ENCODE assay signal across 1 cellular context in the genomic region with DNA sequence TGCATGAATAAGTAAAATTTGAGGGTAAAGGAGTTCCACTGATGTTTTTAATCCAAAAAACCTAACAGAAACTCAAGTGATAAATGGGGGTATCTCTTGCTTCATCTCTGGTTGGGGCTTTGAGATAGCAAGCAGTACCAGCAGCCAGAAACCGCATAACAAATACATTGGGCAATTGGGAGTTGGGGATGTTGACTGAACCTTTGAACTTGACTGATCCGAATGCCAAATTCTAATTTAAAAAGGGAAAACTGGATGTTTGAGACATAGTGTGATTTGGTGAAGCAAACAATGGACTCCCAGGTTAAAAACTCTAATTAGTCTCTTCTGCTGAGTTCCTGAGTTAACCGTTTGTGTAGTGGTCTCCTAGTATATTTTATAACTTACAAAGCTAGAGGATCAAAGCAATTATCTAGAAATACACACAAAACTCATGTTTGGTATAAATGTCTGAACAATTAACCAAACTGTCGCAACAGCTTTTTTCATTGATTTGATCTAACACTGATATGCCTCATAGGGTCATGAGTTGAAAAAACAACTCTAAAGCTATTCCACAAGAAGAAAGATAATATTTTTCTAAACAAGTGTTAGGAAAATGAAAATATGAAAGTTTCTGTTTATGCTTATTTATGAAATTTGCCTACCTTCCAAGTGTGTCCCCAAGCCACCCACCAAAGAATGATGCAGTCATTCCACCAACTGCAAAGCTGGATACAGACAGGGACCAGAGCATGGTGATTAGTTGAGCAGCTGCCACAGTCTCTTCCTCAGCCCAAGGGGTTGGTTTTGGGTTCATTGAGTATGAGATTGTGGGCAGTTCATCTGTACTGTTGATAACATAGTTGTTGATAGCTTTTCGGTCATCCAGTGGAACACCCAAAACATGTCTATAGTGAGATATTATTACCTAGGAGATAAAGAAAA.
TF ChIP-seq lines count a peak whose summit lies in the region.

No MANE protein-coding gene starts in this region.

TF ChIP-seq in HepG2, 621 proteins besides CTCF, POLR2A, EP300 and RAD21 (continued from another document and continues in another):
- TF ChIP-seq ATM (IDR thresholded peaks at IDR 0.05; ENCODE audit: borderline replicate concordance), result no peak
- TF ChIP-seq, protein P1, sequence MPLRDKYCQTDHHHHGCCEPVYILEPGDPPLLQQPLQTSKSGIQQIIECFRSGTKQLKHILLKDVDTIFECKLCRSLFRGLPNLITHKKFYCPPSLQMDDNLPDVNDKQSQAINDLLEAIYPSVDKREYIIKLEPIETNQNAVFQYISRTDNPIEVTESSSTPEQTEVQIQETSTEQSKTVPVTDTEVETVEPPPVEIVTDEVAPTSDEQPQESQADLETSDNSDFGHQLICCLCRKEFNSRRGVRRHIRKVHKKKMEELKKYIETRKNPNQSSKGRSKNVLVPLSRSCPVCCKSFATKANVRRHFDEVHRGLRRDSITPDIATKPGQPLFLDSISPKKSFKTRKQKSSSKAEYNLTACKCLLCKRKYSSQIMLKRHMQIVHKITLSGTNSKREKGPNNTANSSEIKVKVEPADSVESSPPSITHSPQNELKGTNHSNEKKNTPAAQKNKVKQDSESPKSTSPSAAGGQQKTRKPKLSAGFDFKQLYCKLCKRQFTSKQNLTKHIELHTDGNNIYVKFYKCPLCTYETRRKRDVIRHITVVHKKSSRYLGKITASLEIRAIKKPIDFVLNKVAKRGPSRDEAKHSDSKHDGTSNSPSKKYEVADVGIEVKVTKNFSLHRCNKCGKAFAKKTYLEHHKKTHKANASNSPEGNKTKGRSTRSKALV (CRISPR knock-in tag; IDR thresholded peaks at IDR 0.05), result no peak
- TF ChIP-seq SRSF1 (optimal IDR thresholded peaks at IDR 0.05; ENCODE audit: low read depth, low read length), result no peak
- no peak for TF ChIP-seq BRCA1 (CRISPR knock-in tag; IDR thresholded peaks at IDR 0.05)
- TF ChIP-seq SPEN (CRISPR knock-in tag; IDR thresholded peaks at IDR 0.05; ENCODE audit: low read depth), result no peak
- no peak for TF ChIP-seq BHLHE40 (IDR thresholded peaks at IDR 0.05; ENCODE audit: low read length)
- TF ChIP-seq JDP2 (CRISPR knock-in tag; IDR thresholded peaks at IDR 0.05; ENCODE audit: borderline replicate concordance), result no peak; the same call in 1 of the 2 replicates
- TF ChIP-seq ZBTB3 (CRISPR knock-in tag; IDR thresholded peaks at IDR 0.05; ENCODE audit: borderline replicate concordance, low read depth), result no peak
- no peak for TF ChIP-seq RBM39 (IDR thresholded peaks at IDR 0.05; ENCODE audit: low read depth, low read length, poor library complexity, severe bottlenecking)
- TF ChIP-seq, protein P2, sequence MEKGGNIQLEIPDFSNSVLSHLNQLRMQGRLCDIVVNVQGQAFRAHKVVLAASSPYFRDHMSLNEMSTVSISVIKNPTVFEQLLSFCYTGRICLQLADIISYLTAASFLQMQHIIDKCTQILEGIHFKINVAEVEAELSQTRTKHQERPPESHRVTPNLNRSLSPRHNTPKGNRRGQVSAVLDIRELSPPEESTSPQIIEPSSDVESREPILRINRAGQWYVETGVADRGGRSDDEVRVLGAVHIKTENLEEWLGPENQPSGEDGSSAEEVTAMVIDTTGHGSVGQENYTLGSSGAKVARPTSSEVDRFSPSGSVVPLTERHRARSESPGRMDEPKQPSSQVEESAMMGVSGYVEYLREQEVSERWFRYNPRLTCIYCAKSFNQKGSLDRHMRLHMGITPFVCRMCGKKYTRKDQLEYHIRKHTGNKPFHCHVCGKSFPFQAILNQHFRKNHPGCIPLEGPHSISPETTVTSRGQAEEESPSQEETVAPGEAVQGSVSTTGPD (CRISPR knock-in tag; IDR thresholded peaks at IDR 0.05), result peak; percentile 97
- TF ChIP-seq ZNF530 (CRISPR knock-in tag; IDR thresholded peaks at IDR 0.05; ENCODE audit: low read depth), result no peak
- TF ChIP-seq ZNF720 (CRISPR knock-in tag; IDR thresholded peaks at IDR 0.05), result no peak
- peak; percentile 90; the same call in 1 of the 2 replicates for TF ChIP-seq ZBTB7B (CRISPR knock-in tag; IDR thresholded peaks at IDR 0.05)
- TF ChIP-seq RFXAP (CRISPR knock-in tag; IDR thresholded peaks at IDR 0.05; ENCODE audit: borderline replicate concordance), result no peak
- TF ChIP-seq, protein P3, sequence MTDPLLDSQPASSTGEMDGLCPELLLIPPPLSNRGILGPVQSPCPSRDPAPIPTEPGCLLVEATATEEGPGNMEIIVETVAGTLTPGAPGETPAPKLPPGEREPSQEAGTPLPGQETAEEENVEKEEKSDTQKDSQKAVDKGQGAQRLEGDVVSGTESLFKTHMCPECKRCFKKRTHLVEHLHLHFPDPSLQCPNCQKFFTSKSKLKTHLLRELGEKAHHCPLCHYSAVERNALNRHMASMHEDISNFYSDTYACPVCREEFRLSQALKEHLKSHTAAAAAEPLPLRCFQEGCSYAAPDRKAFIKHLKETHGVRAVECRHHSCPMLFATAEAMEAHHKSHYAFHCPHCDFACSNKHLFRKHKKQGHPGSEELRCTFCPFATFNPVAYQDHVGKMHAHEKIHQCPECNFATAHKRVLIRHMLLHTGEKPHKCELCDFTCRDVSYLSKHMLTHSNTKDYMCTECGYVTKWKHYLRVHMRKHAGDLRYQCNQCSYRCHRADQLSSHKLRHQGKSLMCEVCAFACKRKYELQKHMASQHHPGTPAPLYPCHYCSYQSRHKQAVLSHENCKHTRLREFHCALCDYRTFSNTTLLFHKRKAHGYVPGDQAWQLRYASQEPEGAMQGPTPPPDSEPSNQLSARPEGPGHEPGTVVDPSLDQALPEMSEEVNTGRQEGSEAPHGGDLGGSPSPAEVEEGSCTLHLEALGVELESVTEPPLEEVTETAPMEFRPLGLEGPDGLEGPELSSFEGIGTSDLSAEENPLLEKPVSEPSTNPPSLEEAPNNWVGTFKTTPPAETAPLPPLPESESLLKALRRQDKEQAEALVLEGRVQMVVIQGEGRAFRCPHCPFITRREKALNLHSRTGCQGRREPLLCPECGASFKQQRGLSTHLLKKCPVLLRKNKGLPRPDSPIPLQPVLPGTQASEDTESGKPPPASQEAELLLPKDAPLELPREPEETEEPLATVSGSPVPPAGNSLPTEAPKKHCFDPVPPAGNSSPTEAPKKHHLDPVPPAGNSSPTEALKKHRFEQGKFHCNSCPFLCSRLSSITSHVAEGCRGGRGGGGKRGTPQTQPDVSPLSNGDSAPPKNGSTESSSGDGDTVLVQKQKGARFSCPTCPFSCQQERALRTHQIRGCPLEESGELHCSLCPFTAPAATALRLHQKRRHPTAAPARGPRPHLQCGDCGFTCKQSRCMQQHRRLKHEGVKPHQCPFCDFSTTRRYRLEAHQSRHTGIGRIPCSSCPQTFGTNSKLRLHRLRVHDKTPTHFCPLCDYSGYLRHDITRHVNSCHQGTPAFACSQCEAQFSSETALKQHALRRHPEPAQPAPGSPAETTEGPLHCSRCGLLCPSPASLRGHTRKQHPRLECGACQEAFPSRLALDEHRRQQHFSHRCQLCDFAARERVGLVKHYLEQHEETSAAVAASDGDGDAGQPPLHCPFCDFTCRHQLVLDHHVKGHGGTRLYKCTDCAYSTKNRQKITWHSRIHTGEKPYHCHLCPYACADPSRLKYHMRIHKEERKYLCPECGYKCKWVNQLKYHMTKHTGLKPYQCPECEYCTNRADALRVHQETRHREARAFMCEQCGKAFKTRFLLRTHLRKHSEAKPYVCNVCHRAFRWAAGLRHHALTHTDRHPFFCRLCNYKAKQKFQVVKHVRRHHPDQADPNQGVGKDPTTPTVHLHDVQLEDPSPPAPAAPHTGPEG (CRISPR knock-in tag; IDR thresholded peaks at IDR 0.05), result no peak
- no peak for TF ChIP-seq ZNF780A (CRISPR knock-in tag; IDR thresholded peaks at IDR 0.05)
- TF ChIP-seq, protein P4, sequence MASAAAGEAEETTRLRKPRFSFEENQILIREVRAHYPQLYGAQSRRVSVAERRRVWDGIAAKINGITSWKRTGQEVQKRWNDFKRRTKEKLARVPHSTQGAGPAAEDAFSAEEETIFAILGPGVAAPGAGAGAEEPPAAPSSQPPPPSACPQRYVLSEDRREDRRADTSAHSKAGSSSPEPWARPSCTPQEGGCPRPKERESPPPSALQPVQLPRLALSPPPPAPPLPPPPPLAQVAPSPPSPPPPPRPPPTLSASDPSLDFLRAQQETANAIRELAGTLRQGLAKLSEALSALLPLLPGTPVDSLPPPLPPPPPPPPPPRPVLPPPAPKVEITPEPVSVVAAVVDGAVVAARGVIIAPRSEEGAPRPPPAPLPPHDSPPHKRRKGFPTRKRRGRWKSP (CRISPR knock-in tag; IDR thresholded peaks at IDR 0.05), result peak; percentile 72; the same call in 1 of the 2 replicates
- TF ChIP-seq ZNF703 (CRISPR knock-in tag; IDR thresholded peaks at IDR 0.05; ENCODE audit: borderline replicate concordance), result no peak
- TF ChIP-seq, protein P5, sequence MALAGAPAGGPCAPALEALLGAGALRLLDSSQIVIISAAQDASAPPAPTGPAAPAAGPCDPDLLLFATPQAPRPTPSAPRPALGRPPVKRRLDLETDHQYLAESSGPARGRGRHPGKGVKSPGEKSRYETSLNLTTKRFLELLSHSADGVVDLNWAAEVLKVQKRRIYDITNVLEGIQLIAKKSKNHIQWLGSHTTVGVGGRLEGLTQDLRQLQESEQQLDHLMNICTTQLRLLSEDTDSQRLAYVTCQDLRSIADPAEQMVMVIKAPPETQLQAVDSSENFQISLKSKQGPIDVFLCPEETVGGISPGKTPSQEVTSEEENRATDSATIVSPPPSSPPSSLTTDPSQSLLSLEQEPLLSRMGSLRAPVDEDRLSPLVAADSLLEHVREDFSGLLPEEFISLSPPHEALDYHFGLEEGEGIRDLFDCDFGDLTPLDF (CRISPR knock-in tag; IDR thresholded peaks at IDR 0.05), result 0 out of 2 replicates have a peak, but pooled peaks have one; percentile 6
- peak; percentile 76 for TF ChIP-seq HOXD1 (CRISPR knock-in tag; IDR thresholded peaks at IDR 0.05)
- TF ChIP-seq BRD4 (CRISPR knock-in tag; IDR thresholded peaks at IDR 0.05), result peak; percentile 77
- no peak for TF ChIP-seq ZNF143 (CRISPR knock-in tag; IDR thresholded peaks at IDR 0.05)
- TF ChIP-seq MEIS2 (CRISPR knock-in tag; IDR thresholded peaks at IDR 0.05), result peak; percentile 66; the same call in 1 of the 2 replicates
- no peak for TF ChIP-seq PAWR (CRISPR knock-in tag; IDR thresholded peaks at IDR 0.05; ENCODE audit: borderline replicate concordance)
- no peak for TF ChIP-seq ZNF781 (CRISPR knock-in tag; IDR thresholded peaks at IDR 0.05; ENCODE audit: borderline replicate concordance, not compliant biosample characterization)
- TF ChIP-seq, protein P6, sequence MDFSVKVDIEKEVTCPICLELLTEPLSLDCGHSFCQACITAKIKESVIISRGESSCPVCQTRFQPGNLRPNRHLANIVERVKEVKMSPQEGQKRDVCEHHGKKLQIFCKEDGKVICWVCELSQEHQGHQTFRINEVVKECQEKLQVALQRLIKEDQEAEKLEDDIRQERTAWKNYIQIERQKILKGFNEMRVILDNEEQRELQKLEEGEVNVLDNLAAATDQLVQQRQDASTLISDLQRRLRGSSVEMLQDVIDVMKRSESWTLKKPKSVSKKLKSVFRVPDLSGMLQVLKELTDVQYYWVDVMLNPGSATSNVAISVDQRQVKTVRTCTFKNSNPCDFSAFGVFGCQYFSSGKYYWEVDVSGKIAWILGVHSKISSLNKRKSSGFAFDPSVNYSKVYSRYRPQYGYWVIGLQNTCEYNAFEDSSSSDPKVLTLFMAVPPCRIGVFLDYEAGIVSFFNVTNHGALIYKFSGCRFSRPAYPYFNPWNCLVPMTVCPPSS (IDR thresholded peaks at IDR 0.05), result no peak
- TF ChIP-seq FOXP1 (IDR thresholded peaks at IDR 0.05), result peak; percentile 64; the same call in 1 of the 2 replicates
- peak; percentile 91 for TF ChIP-seq FOXP1 (CRISPR knock-in tag; IDR thresholded peaks at IDR 0.05)
- TF ChIP-seq, protein P7, sequence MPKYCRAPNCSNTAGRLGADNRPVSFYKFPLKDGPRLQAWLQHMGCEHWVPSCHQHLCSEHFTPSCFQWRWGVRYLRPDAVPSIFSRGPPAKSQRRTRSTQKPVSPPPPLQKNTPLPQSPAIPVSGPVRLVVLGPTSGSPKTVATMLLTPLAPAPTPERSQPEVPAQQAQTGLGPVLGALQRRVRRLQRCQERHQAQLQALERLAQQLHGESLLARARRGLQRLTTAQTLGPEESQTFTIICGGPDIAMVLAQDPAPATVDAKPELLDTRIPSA (CRISPR knock-in tag; IDR thresholded peaks at IDR 0.05; ENCODE audit: borderline replicate concordance), result no peak
- no peak for TF ChIP-seq ZNF160 (CRISPR knock-in tag; IDR thresholded peaks at IDR 0.05)
- no peak for TF ChIP-seq ZNF543 (CRISPR knock-in tag; IDR thresholded peaks at IDR 0.05)
- no peak for TF ChIP-seq HOXA7 (CRISPR knock-in tag; IDR thresholded peaks at IDR 0.05)
- no peak for TF ChIP-seq MBNL3 (CRISPR knock-in tag; conservative IDR thresholded peaks at IDR 0.05)
- no peak for TF ChIP-seq MAFF (IDR thresholded peaks at IDR 0.05; ENCODE audit: low read depth, low read length)
- no peak for TF ChIP-seq SP1 (IDR thresholded peaks at IDR 0.05)
- no peak for TF ChIP-seq SP1 (CRISPR knock-in tag; IDR thresholded peaks at IDR 0.05)
- TF ChIP-seq SCMH1 (CRISPR knock-in tag; IDR thresholded peaks at IDR 0.05; ENCODE audit: borderline replicate concordance), result no peak
- no peak for TF ChIP-seq ZNF570 (CRISPR knock-in tag; IDR thresholded peaks at IDR 0.05; ENCODE audit: borderline replicate concordance)
- TF ChIP-seq, protein P8, sequence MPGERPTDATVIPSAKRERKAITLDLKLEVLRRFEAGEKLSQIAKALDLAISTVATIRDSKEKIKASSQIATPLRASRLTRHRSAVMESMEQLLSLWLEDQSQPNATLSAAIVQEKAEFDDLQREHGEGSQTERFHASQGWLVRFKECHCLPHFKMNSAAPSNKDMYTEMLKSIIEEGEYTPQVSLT (CRISPR knock-in tag; IDR thresholded peaks at IDR 0.05; ENCODE audit: borderline replicate concordance, low read depth), result no peak
- peak; percentile 95 for TF ChIP-seq NR2F2 (IDR thresholded peaks at IDR 0.05; ENCODE audit: borderline replicate concordance, low read depth)
- no peak for TF ChIP-seq CHCHD3 (CRISPR knock-in tag; IDR thresholded peaks at IDR 0.05)
- TF ChIP-seq ZNF460 (CRISPR knock-in tag; IDR thresholded peaks at IDR 0.05; ENCODE audit: borderline replicate concordance), result no peak
- TF ChIP-seq ZNF557 (CRISPR knock-in tag; IDR thresholded peaks at IDR 0.05), result no peak
- peak; percentile 88 for TF ChIP-seq RCOR2 (CRISPR knock-in tag; IDR thresholded peaks at IDR 0.05)
- no peak for TF ChIP-seq HNRNPLL (IDR thresholded peaks at IDR 0.05; ENCODE audit: low read depth, low read length, poor library complexity, severe bottlenecking)
- TF ChIP-seq ZFAT (CRISPR knock-in tag; conservative IDR thresholded peaks at IDR 0.05), result no peak
- TF ChIP-seq ZNF589 (CRISPR knock-in tag; conservative IDR thresholded peaks at IDR 0.05), result no peak; the same call in 1 of the 2 replicates
- TF ChIP-seq FOXK2 (IDR thresholded peaks at IDR 0.05), result no peak
- no peak for TF ChIP-seq ZNF598 (CRISPR knock-in tag; IDR thresholded peaks at IDR 0.05; ENCODE audit: borderline replicate concordance)
- peak; percentile 97 for TF ChIP-seq FOXA3 (CRISPR knock-in tag; IDR thresholded peaks at IDR 0.05)
- TF ChIP-seq ZNF3 (CRISPR knock-in tag; IDR thresholded peaks at IDR 0.05), result 0 out of 2 replicates have a peak, but pooled peaks have one; percentile 27
- TF ChIP-seq NFYC (CRISPR knock-in tag; IDR thresholded peaks at IDR 0.05), result peak; percentile 21; the same call in 1 of the 2 replicates
